In genomic region chr3:147422934-147423599, GRCh38 we compare ENCODE assay signal across 16 cellular contexts. TPM values are rescaled to one million over a fixed set of nuclear protein-coding genes. Genes with fewer than 3 reads are reported as not detected.
A peak's percentile ranks its signal among the peaks of the same experiment; 100 is the strongest.
DNase-seq lines count a peak whose midpoint lies in the region; ATAC-seq, FAIRE-seq and TF ChIP-seq lines count a peak whose summit lies in the region.
"Had no signal": no experiment of that assay in that cellular context is flagged by ENCODE, and none has a peak within 500 bp of the region (broad histone marks: within the 10 kb centered on the region; RNA-seq: fewer than 3 reads in every experiment).

No MANE protein-coding gene starts in this region.

- ATAC-seq in SK-N-SH treated with all-trans-retinoic acid at 6 μM for 48 hours: 0 out of 3 replicates have a peak, but pooled peaks have one; percentile 39
- ATAC-seq in activated CD8-positive, alpha-beta memory T cell treated with anti-CD3 and anti-CD28 coated beads, Interleukin-2, amount 10 ng/mL, durations not matched to agents 7 days and 5 days: no peak
- ATAC-seq in HG03460 (IDR thresholded peaks at IDR 0.05; ENCODE audit: unreplicated experiment): no peak
- ATAC-seq: natural killer cell had no signal

- H3K36me3 ChIP-seq in H7 (replicated peaks; ENCODE audit: control insufficient read depth, insufficient read depth, low read length) (no peaks in the 10 kb centered on the region), endothelial cell of umbilical vein (ENCODE audit: control insufficient read depth in 2 of 2, extremely low read depth in 1 of 2, insufficient read depth in 2 of 2, low read length in 2 of 2) (no peaks in the 10 kb centered on the region)
- H3K36me3 ChIP-seq: left ventricle myocardium inferior had no signal

- no TSS peak for BruUV-seq in endothelial cell of umbilical vein (replicated peaks; lab: Mats Ljungman, UMichigan)

- POLR2A ChIA-PET in endothelial cell of umbilical vein (lab: Charles Lee): interaction anchor here (0.6 kb wide), 1 partner anchor 29 kb away, joined by 3 read pairs; no protein-coding TSS in a partner anchor
- POLR2A ChIA-PET in activated CD4-positive, alpha-beta memory T cell treated with anti-CD3 and anti-CD28 coated beads for 36 hours (lab: Charles Lee): no interaction called here

- H3K27ac ChIP-seq in endothelial cell of umbilical vein (ENCODE audit: insufficient read depth, low read depth, low read length): no peak overlapping the region
- H3K27ac ChIP-seq: HL-60, left ventricle myocardium inferior had no signal

- no peaks in the 10 kb centered on the region for H3K27me3 Mint-ChIP-seq in osteocyte (ENCODE audit: unreplicated experiment)
- peaks cover 57% of the 10 kb centered on the region for H3K27me3 Mint-ChIP-seq in activated CD4-positive, alpha-beta memory T cell treated with anti-CD3 and anti-CD28 coated beads for 36 hours
- peaks cover 66% of the 10 kb centered on the region for H3K27me3 Mint-ChIP-seq in activated CD8-positive, alpha-beta memory T cell treated with anti-CD3 and anti-CD28 coated beads, Interleukin-2, amount 10 ng/mL, durations not matched to agents 7 days and 5 days

- TF ChIP-seq CTCF in endothelial cell of umbilical vein (IDR thresholded peaks at IDR 0.05; ENCODE audit: extremely low read depth in 1 of 2, insufficient read depth in 1 of 2, low read depth in 1 of 2, low read length in 2 of 2): no peak
- TF ChIP-seq CTCF in osteocyte (IDR thresholded peaks at IDR 0.05): no peak

- no peaks in the 10 kb centered on the region for H3K79me2 ChIP-seq in endothelial cell of umbilical vein (ENCODE audit: control insufficient read depth, insufficient read depth, low read length)

- H4K20me1 ChIP-seq in endothelial cell of umbilical vein (replicated peaks; ENCODE audit: control insufficient read depth, extremely low read depth, insufficient read depth, low read length): peaks cover 3% of the 10 kb centered on the region

- no peaks in the 10 kb centered on the region for H3K9me3 ChIP-seq in endothelial cell of umbilical vein (replicated peaks; ENCODE audit: control insufficient read depth, insufficient read depth, low read length)
- H3K9me3 ChIP-seq: left ventricle myocardium inferior had no signal

- peaks cover 4% of the 10 kb centered on the region for H3K4me1 ChIP-seq in endothelial cell of umbilical vein (ENCODE audit: control insufficient read depth, extremely low read depth, insufficient read depth, low read length)

- TF ChIP-seq POLR2A in endothelial cell of umbilical vein (IDR thresholded peaks at IDR 0.05; ENCODE audit: low read depth, low read length): no peak

- peaks cover 3% of the 10 kb centered on the region for H3K36me3 Mint-ChIP-seq in osteocyte (ENCODE audit: unreplicated experiment)
- peaks cover 10% of the 10 kb centered on the region for H3K36me3 Mint-ChIP-seq in activated CD4-positive, alpha-beta memory T cell treated with anti-CD3 and anti-CD28 coated beads for 36 hours
- H3K36me3 Mint-ChIP-seq in activated CD8-positive, alpha-beta memory T cell treated with anti-CD3 and anti-CD28 coated beads, Interleukin-2, amount 10 ng/mL, durations not matched to agents 7 days and 5 days: peaks cover 3% of the 10 kb centered on the region

- dilution Hi-C loops in endothelial cell of umbilical vein (cut with MboI; ENCODE audit: extremely low pct_ligation_motif_present, low sequenced_read_pairs): no loop called here

- H2AFZ ChIP-seq in endothelial cell of umbilical vein (ENCODE audit: low read depth, low read length): no peak overlapping the region

- H3K27me3 ChIP-seq in H7 (ENCODE audit: control insufficient read depth, insufficient read depth, low read length) (peaks cover 84% of the 10 kb centered on the region), endothelial cell of umbilical vein (ENCODE audit: control insufficient read depth in 2 of 2, insufficient read depth in 2 of 2, low read length in 2 of 2) (peaks cover 75 to 100% of the 10 kb centered on the region in 2 experiments)

- no peak for FAIRE-seq in endothelial cell of umbilical vein (lab: Jason Lieb, UNC)
- FAIRE-seq: endometrium, GM18507 had no signal

- no peak overlapping the region for H3K9ac ChIP-seq in endothelial cell of umbilical vein (replicated peaks; ENCODE audit: extremely low read depth, insufficient read depth, low read length)

- H3K27ac Mint-ChIP-seq in osteocyte (ENCODE audit: unreplicated experiment): peak overlapping the region; percentile 47
- H3K27ac Mint-ChIP-seq in activated CD4-positive, alpha-beta memory T cell treated with anti-CD3 and anti-CD28 coated beads for 36 hours: no peak overlapping the region
- H3K27ac Mint-ChIP-seq in activated CD8-positive, alpha-beta memory T cell treated with anti-CD3 and anti-CD28 coated beads, Interleukin-2, amount 10 ng/mL, durations not matched to agents 7 days and 5 days: no peak overlapping the region
- H3K27ac Mint-ChIP-seq: natural killer cell had no signal

- intact Hi-C loops in endothelial cell of umbilical vein (cut with micrococcal nuclease): no loop called here
- intact Hi-C loops in activated CD4-positive, alpha-beta memory T cell treated with anti-CD3 and anti-CD28 coated beads for 36 hours (cut with micrococcal nuclease): no loop called here

- CTCF ChIA-PET in endothelial cell of umbilical vein (lab: Charles Lee): interaction anchor here (1.0 to 3.5 kb wide), 2 partner anchors 194 to 654 kb away, joined by 3 to 20 read pairs; no protein-coding TSS in a partner anchor
- CTCF ChIA-PET in activated CD4-positive, alpha-beta memory T cell treated with anti-CD3 and anti-CD28 coated beads for 36 hours (lab: Charles Lee): no interaction called here
- CTCF ChIA-PET in activated CD8-positive, alpha-beta memory T cell treated with anti-CD3 and anti-CD28 coated beads, Interleukin-2, amount 10 ng/mL, durations not matched to agents 7 days and 5 days (lab: Charles Lee): no interaction called here

- DNase-seq in H7: peak; percentile 81
- no peak for DNase-seq in endothelial cell of umbilical vein (ENCODE audit: low read depth, low spot score)
- no peak for DNase-seq in osteocyte (ENCODE audit: extremely low spot score, unreplicated experiment)
- no peak for DNase-seq in activated CD4-positive, alpha-beta memory T cell treated with anti-CD3 and anti-CD28 coated beads for 36 hours
- no peak for DNase-seq in activated CD8-positive, alpha-beta memory T cell treated with anti-CD3 and anti-CD28 coated beads, Interleukin-2, amount 10 ng/mL, durations not matched to agents 7 days and 5 days
- DNase-seq: amniotic stem cell, HCEC 1CT, left ventricle myocardium inferior, natural killer cell, NCI-H2171 had no signal

- peaks cover 24% of the 10 kb centered on the region for H3K4me1 Mint-ChIP-seq in osteocyte (ENCODE audit: unreplicated experiment)
- no peaks in the 10 kb centered on the region for H3K4me1 Mint-ChIP-seq in activated CD4-positive, alpha-beta memory T cell treated with anti-CD3 and anti-CD28 coated beads for 36 hours (ENCODE audit: low read depth)
- peaks cover 2% of the 10 kb centered on the region for H3K4me1 Mint-ChIP-seq in activated CD8-positive, alpha-beta memory T cell treated with anti-CD3 and anti-CD28 coated beads, Interleukin-2, amount 10 ng/mL, durations not matched to agents 7 days and 5 days
- H3K4me1 Mint-ChIP-seq: natural killer cell had no signal

- peak overlapping the region; percentile 4; the same call in 1 of the 2 replicates for H3K4me3 ChIP-seq in H7 (ENCODE audit: insufficient read depth, low read depth, low read length)
- H3K4me3 ChIP-seq in endothelial cell of umbilical vein (replicated peaks in 1 of 3; ENCODE audit: insufficient read depth in 1 of 3, low read depth in 1 of 3, low read length in 3 of 3): no peak overlapping the region
- H3K4me3 ChIP-seq: left ventricle myocardium inferior had no signal

- H3K9me1 ChIP-seq in endothelial cell of umbilical vein (replicated peaks; ENCODE audit: control insufficient read depth, extremely low read depth, insufficient read depth, low read length): no peaks in the 10 kb centered on the region

- no peak overlapping the region for H3K4me2 ChIP-seq in endothelial cell of umbilical vein (ENCODE audit: insufficient read depth, low read length)

- H3K4me3 Mint-ChIP-seq in osteocyte (ENCODE audit: unreplicated experiment): peak overlapping the region; percentile 67
- H3K4me3 Mint-ChIP-seq in activated CD4-positive, alpha-beta memory T cell treated with anti-CD3 and anti-CD28 coated beads for 36 hours: no peak overlapping the region
- no peak overlapping the region for H3K4me3 Mint-ChIP-seq in activated CD8-positive, alpha-beta memory T cell treated with anti-CD3 and anti-CD28 coated beads, Interleukin-2, amount 10 ng/mL, durations not matched to agents 7 days and 5 days
- H3K4me3 Mint-ChIP-seq: natural killer cell had no signal

- H3K9me3 Mint-ChIP-seq in osteocyte (ENCODE audit: unreplicated experiment): no peaks in the 10 kb centered on the region
- peaks cover 5% of the 10 kb centered on the region for H3K9me3 Mint-ChIP-seq in activated CD4-positive, alpha-beta memory T cell treated with anti-CD3 and anti-CD28 coated beads for 36 hours
- no peaks in the 10 kb centered on the region for H3K9me3 Mint-ChIP-seq in activated CD8-positive, alpha-beta memory T cell treated with anti-CD3 and anti-CD28 coated beads, Interleukin-2, amount 10 ng/mL, durations not matched to agents 7 days and 5 days (ENCODE audit: low read depth)

RNA-seq across cellular contexts. Expression of gene ZIC1, which starts 13.9 kb away (rescaled TPM):
- 2.0 and 3.5 TPM in 2 replicates for total RNA-seq in H7 (2014; rRNA removed; shearing (Covaris generic))
- not detected in 2 replicates for total RNA-seq in endothelial cell of umbilical vein
- not detected in 2 replicates for polyA plus RNA-seq in endothelial cell of umbilical vein
- polyA plus RNA-seq in endothelial cell of umbilical vein (2011; cell fraction: cytosol; rRNA removed): not detected in 2 replicates
- polyA plus RNA-seq in endothelial cell of umbilical vein (2011; cell fraction: nucleus; rRNA removed): not detected in 2 replicates
- not detected in 2 replicates for polyA plus RNA-seq in endothelial cell of umbilical vein (2012)
- polyA minus RNA-seq in endothelial cell of umbilical vein: not detected in 2 replicates
- polyA minus RNA-seq in endothelial cell of umbilical vein (2011; cell fraction: cytosol; rRNA and poly(A)+ RNA removed): not detected
- polyA minus RNA-seq in endothelial cell of umbilical vein (2011; cell fraction: nucleus; rRNA and poly(A)+ RNA removed): not detected in 2 replicates
- total RNA-seq in osteocyte: 89.9 and 96.9 TPM in 2 replicates
- total RNA-seq in activated CD4-positive, alpha-beta memory T cell treated with anti-CD3 and anti-CD28 coated beads for 36 hours: not detected
- not detected for total RNA-seq in activated CD8-positive, alpha-beta memory T cell treated with anti-CD3 and anti-CD28 coated beads, Interleukin-2, amount 10 ng/mL, durations not matched to agents 7 days and 5 days
- total RNA-seq: left ventricle myocardium inferior, MCF 10A, natural killer cell had no signal

RNA-seq across cellular contexts. Expression of gene ZIC4, which starts 16.7 kb away (rescaled TPM):
- 0.59 TPM in 1 of 2 replicates, not detected in the other for total RNA-seq in H7 (2014; rRNA removed; shearing (Covaris generic))
- total RNA-seq in endothelial cell of umbilical vein (not detected in 2 replicates), osteocyte (8.6 and 8.8 TPM in 2 replicates)
- polyA plus RNA-seq in endothelial cell of umbilical vein: not detected in 2 replicates
- polyA plus RNA-seq in endothelial cell of umbilical vein (2011; cell fraction: cytosol; rRNA removed): not detected in 2 replicates
- polyA plus RNA-seq in endothelial cell of umbilical vein (2011; cell fraction: nucleus; rRNA removed): not detected in 2 replicates
- not detected in 2 replicates for polyA plus RNA-seq in endothelial cell of umbilical vein (2012)
- polyA minus RNA-seq in endothelial cell of umbilical vein: not detected in 2 replicates
- polyA minus RNA-seq in endothelial cell of umbilical vein (2011; cell fraction: cytosol; rRNA and poly(A)+ RNA removed): not detected
- polyA minus RNA-seq in endothelial cell of umbilical vein (2011; cell fraction: nucleus; rRNA and poly(A)+ RNA removed): not detected in 2 replicates
- not detected for total RNA-seq in activated CD4-positive, alpha-beta memory T cell treated with anti-CD3 and anti-CD28 coated beads for 36 hours
- total RNA-seq in activated CD8-positive, alpha-beta memory T cell treated with anti-CD3 and anti-CD28 coated beads, Interleukin-2, amount 10 ng/mL, durations not matched to agents 7 days and 5 days: not detected
- total RNA-seq: left ventricle myocardium inferior, MCF 10A, natural killer cell had no signal

Comparison
In these comparisons a context has a peak if more than half of its experiments do, and no peak if none do; other contexts are left out.
1. RNA of gene ZIC1, which starts 13.9 kb away (total RNA-seq): 89.9 to 96.9 TPM in osteocyte; 2.0 to 3.5 TPM in H7, not detected in endothelial cell of umbilical vein, not detected in activated CD4-positive, alpha-beta memory T cell treated with anti-CD3 and anti-CD28 coated beads for 36 hours and not detected in activated CD8-positive, alpha-beta memory T cell treated with anti-CD3 and anti-CD28 coated beads, Interleukin-2, amount 10 ng/mL, durations not matched to agents 7 days and 5 days; every median in the first group is over 10 times any median in the second.